In the genomic region with DNA sequence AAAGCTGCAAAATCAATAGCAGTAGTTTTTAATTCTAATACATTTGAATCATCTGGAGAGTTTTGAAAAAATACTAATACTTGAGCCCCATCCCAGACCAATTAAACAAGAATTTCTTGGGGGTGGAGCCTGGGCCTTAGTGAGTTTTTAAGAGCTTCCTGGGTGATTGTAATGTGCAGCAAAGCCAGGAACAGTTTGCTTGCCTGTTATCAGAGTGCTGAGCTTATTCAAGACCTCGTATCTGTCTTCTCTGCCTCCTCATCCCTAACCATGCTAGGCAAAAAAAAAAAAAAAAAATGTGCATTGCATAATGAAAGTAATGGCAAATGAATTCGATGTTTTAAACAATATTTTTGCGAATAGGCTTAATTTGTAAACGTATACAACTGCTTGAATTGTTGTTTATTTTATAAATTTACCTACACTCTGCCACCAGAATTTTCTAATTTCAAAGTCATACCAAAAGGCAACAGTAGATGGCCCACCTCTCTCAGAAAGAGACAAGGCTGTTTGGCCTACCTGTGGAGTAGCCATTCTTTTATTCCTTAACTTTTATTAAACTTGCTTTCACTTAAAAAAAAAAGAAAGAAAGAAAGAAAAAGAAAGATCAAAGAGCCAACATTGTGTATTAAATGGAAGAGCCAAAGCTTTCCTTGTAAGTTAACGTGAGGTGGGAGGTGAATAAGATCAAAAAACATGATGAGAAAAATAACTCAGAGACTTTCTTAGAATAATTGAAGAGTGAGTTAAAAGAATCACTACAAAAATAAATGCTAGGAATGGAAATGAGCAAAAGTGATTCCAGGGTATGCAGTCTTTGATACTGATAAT, we compare ENCODE assay signal across 8 cellular contexts. TPM values are rescaled to one million over a fixed set of nuclear protein-coding genes. Genes with fewer than 3 reads are reported as not detected.
DNase-seq lines count a peak whose midpoint lies in the region; ATAC-seq and TF ChIP-seq lines count a peak whose summit lies in the region.

No MANE protein-coding gene starts in this region.

- peak; percentile 53 for TF ChIP-seq CTCF in foreskin fibroblast (IDR thresholded peaks at IDR 0.05; ENCODE audit: low read depth, low read length)

- H3K27me3 Mint-ChIP-seq in activated CD4-positive, alpha-beta T cell treated with anti-CD3 and anti-CD28 coated beads for 36 hours: no peaks in the 10 kb centered on the region
- no peaks in the 10 kb centered on the region for H3K27me3 Mint-ChIP-seq in T-helper 1 cell treated with Interleukin-12 subunit alpha and Interleukin-12 subunit beta and Interleukin-4 antibody, amounts not matched to agents 30 μg/mL and 1 μg/mL, for 36 hours (ENCODE audit: low read depth)

- H3K36me3 ChIP-seq in subcutaneous abdominal adipose tissue (ENCODE audit: control insufficient read depth in 5 of 5, insufficient read depth in 5 of 5, low read length in 5 of 5): no peaks in the 10 kb centered on the region

- H3K4me1 Mint-ChIP-seq in activated CD4-positive, alpha-beta T cell treated with anti-CD3 and anti-CD28 coated beads for 36 hours: peaks cover 65% of the 10 kb centered on the region
- peaks cover 63% of the 10 kb centered on the region for H3K4me1 Mint-ChIP-seq in T-helper 1 cell treated with Interleukin-12 subunit alpha and Interleukin-12 subunit beta and Interleukin-4 antibody, amounts not matched to agents 30 μg/mL and 1 μg/mL, for 36 hours (ENCODE audit: low read depth)

- peak overlapping the region; percentile 2 for H3K4me3 Mint-ChIP-seq in activated CD4-positive, alpha-beta T cell treated with anti-CD3 and anti-CD28 coated beads for 36 hours
- H3K4me3 Mint-ChIP-seq in T-helper 1 cell treated with Interleukin-12 subunit alpha and Interleukin-12 subunit beta and Interleukin-4 antibody, amounts not matched to agents 30 μg/mL and 1 μg/mL, for 36 hours: peak overlapping the region; percentile 75

- peak; percentile 37 for ATAC-seq in activated CD4-positive, alpha-beta T cell treated with anti-CD3 and anti-CD28 coated beads for 36 hours
- no peak for ATAC-seq in GM18873 (IDR thresholded peaks at IDR 0.05; ENCODE audit: low FRiP score, unreplicated experiment)

- H3K36me3 Mint-ChIP-seq in activated CD4-positive, alpha-beta T cell treated with anti-CD3 and anti-CD28 coated beads for 36 hours (ENCODE audit: low read depth): no peaks in the 10 kb centered on the region
- no peaks in the 10 kb centered on the region for H3K36me3 Mint-ChIP-seq in T-helper 1 cell treated with Interleukin-12 subunit alpha and Interleukin-12 subunit beta and Interleukin-4 antibody, amounts not matched to agents 30 μg/mL and 1 μg/mL, for 36 hours (ENCODE audit: low read depth)

- no peaks in the 10 kb centered on the region for H3K9me3 Mint-ChIP-seq in activated CD4-positive, alpha-beta T cell treated with anti-CD3 and anti-CD28 coated beads for 36 hours (ENCODE audit: low read depth)
- H3K9me3 Mint-ChIP-seq in T-helper 1 cell treated with Interleukin-12 subunit alpha and Interleukin-12 subunit beta and Interleukin-4 antibody, amounts not matched to agents 30 μg/mL and 1 μg/mL, for 36 hours: no peaks in the 10 kb centered on the region

- CTCF ChIA-PET in activated CD4-positive, alpha-beta T cell treated with anti-CD3 and anti-CD28 coated beads for 36 hours (lab: Charles Lee): interaction anchor here (0.6 to 2.5 kb wide), 30 partner anchors 9 to 254 kb away, joined by 3 to 19 read pairs (median 4); no protein-coding TSS in a partner anchor

- H3K27ac ChIP-seq in subcutaneous abdominal adipose tissue (ENCODE audit: low read depth, low read length): no peak overlapping the region

- H3K9me3 ChIP-seq in subcutaneous abdominal adipose tissue (ENCODE audit: control insufficient read depth in 5 of 5, low read length in 5 of 5): no peaks in the 10 kb centered on the region

- no peaks in the 10 kb centered on the region for H3K27me3 ChIP-seq in subcutaneous abdominal adipose tissue (ENCODE audit: control insufficient read depth in 5 of 5, insufficient read depth in 4 of 5, low read length in 5 of 5)

- H3K4me3 ChIP-seq in foreskin fibroblast (ENCODE audit: low read depth in 1 of 2, low read length in 2 of 2) (no peak overlapping the region), subcutaneous abdominal adipose tissue (ENCODE audit: low read depth in 1 of 5, low read length in 5 of 5) (peak overlapping the region in 4 of 5 donors; percentile 12 to 32 (median 23))

- no peaks in the 10 kb centered on the region for H3K4me1 ChIP-seq in subcutaneous abdominal adipose tissue (ENCODE audit: control insufficient read depth in 5 of 5, insufficient read depth in 5 of 5, low read length in 5 of 5)

- H3K27ac Mint-ChIP-seq in activated CD4-positive, alpha-beta T cell treated with anti-CD3 and anti-CD28 coated beads for 36 hours: peak overlapping the region; percentile 88
- peak overlapping the region; percentile 91 for H3K27ac Mint-ChIP-seq in T-helper 1 cell treated with Interleukin-12 subunit alpha and Interleukin-12 subunit beta and Interleukin-4 antibody, amounts not matched to agents 30 μg/mL and 1 μg/mL, for 36 hours

- no peak for DNase-seq in activated CD4-positive, alpha-beta T cell treated with anti-CD3 and anti-CD28 coated beads for 36 hours
- no peak for DNase-seq in activated CD4-positive, alpha-beta T cell treated with anti-CD3 and anti-CD28 coated beads for 48 hours
- peak; percentile 16 for DNase-seq in HT1080 (ENCODE audit: low read depth)
- DNase-seq in foreskin fibroblast: peak in 1 of 2 donors; percentile 48
- DNase-seq in DMS79 (lab: John Stamatoyannopoulos, UW): no peak

- POLR2A ChIA-PET in activated CD4-positive, alpha-beta T cell treated with anti-CD3 and anti-CD28 coated beads for 36 hours (lab: Charles Lee): interaction anchor here (0.7 kb wide), 3 partner anchors 24 to 97 kb away, joined by 3 to 7 read pairs (median 6); no protein-coding TSS in a partner anchor

- no peak overlapping the region for H3K9ac ChIP-seq in subcutaneous abdominal adipose tissue (ENCODE audit: low read length in 5 of 5)

- intact Hi-C loops in activated CD4-positive, alpha-beta T cell treated with anti-CD3 and anti-CD28 coated beads for 36 hours (cut with DNase I, micrococcal nuclease): loop anchor here (1.0 to 5.0 kb wide), 11 partner anchors 17 to 292 kb away; no protein-coding TSS in a partner anchor

RNA-seq across cellular contexts. Expression of gene MYB, which starts 36.2 kb away (rescaled TPM):
- total RNA-seq in activated CD4-positive, alpha-beta T cell treated with anti-CD3 and anti-CD28 coated beads for 36 hours: 10 to 100 TPM; 29.2 to 35.9 TPM
- total RNA-seq in HT1080 (2014; rRNA removed; shearing (Covaris generic)): 0.40 TPM in 2 replicates
- polyA plus RNA-seq in HT1080 (2015; cell fraction: cytosol; rRNA removed): 0.43 and 0.81 TPM in 2 replicates
- polyA plus RNA-seq in HT1080 (2015; cell fraction: nucleus; rRNA removed): 0.93 and 1.2 TPM in 2 replicates

Comparison
In these comparisons a context has a peak if more than half of its experiments do, and no peak if none do; other contexts are left out.
1. H3K4me3 ChIP-seq: peak in subcutaneous abdominal adipose tissue (4 of 5); none in foreskin fibroblast (0 of 2).
2. RNA of gene MYB, which starts 36.2 kb away (total RNA-seq): 29.2 to 35.9 TPM in activated CD4-positive, alpha-beta T cell treated with anti-CD3 and anti-CD28 coated beads for 36 hours; 0.40 TPM in HT1080; every median in the first group is over 10 times any median in the second.